In genomic region chr2:17815466-17816184, GRCh38 we compare ENCODE assay signal across 13 cellular contexts. TPM values are rescaled to one million over a fixed set of nuclear protein-coding genes. Genes with fewer than 3 reads are reported as not detected.
DNase-seq lines count a peak whose midpoint lies in the region; ATAC-seq and TF ChIP-seq lines count a peak whose summit lies in the region.
"Had no signal": no experiment of that assay in that cellular context is flagged by ENCODE, and none has a peak within 500 bp of the region (broad histone marks: within the 10 kb centered on the region; RNA-seq: fewer than 3 reads in every experiment).

No MANE protein-coding gene starts in this region.

- no peaks in the 10 kb centered on the region for H3K36me3 Mint-ChIP-seq in activated naive CD8-positive, alpha-beta T cell treated with anti-CD3 and anti-CD28 coated beads for 36 hours
- H3K36me3 Mint-ChIP-seq: CD14-positive monocyte had no signal

- H4K20me1 ChIP-seq in Karpas-422 (ENCODE audit: insufficient read depth, low read depth, low read length): no peaks in the 10 kb centered on the region

- H3K27ac ChIP-seq in Karpas-422 (ENCODE audit: low read length): peak overlapping the region; percentile 94
- H3K27ac ChIP-seq: KMS-11 had no signal

- peaks cover 27% of the 10 kb centered on the region for H3K27me3 Mint-ChIP-seq in activated naive CD8-positive, alpha-beta T cell treated with anti-CD3 and anti-CD28 coated beads for 36 hours

- H3K27me3 ChIP-seq in Karpas-422 (ENCODE audit: low read length): no peaks in the 10 kb centered on the region

- H3K36me3 ChIP-seq in Karpas-422 (ENCODE audit: insufficient read depth, low read length): no peaks in the 10 kb centered on the region

- no peaks in the 10 kb centered on the region for H3K4me1 Mint-ChIP-seq in activated naive CD8-positive, alpha-beta T cell treated with anti-CD3 and anti-CD28 coated beads for 36 hours

- no peak overlapping the region for H3K4me3 Mint-ChIP-seq in activated naive CD8-positive, alpha-beta T cell treated with anti-CD3 and anti-CD28 coated beads for 36 hours
- H3K4me3 Mint-ChIP-seq: CD14-positive monocyte had no signal

- no peaks in the 10 kb centered on the region for H3K9me3 Mint-ChIP-seq in activated naive CD8-positive, alpha-beta T cell treated with anti-CD3 and anti-CD28 coated beads for 36 hours

- no peaks in the 10 kb centered on the region for H3K9me3 ChIP-seq in Karpas-422 (ENCODE audit: low read length)

- peak overlapping the region; percentile 21 for H3K4me2 ChIP-seq in Karpas-422 (ENCODE audit: low read depth, low read length, poor library complexity, severe bottlenecking)
- H3K4me2 ChIP-seq: KMS-11 had no signal

- no peak overlapping the region for H3K27ac Mint-ChIP-seq in activated naive CD8-positive, alpha-beta T cell treated with anti-CD3 and anti-CD28 coated beads for 36 hours

- no peaks in the 10 kb centered on the region for H3K79me2 ChIP-seq in Karpas-422 (ENCODE audit: low read length)

- ATAC-seq in GM21723 (IDR thresholded peaks at IDR 0.05; ENCODE audit: unreplicated experiment): peak; percentile 33
- ATAC-seq: right cardiac atrium had no signal

- H2AFZ ChIP-seq in Karpas-422 (ENCODE audit: low read length): peak overlapping the region; percentile 38

- peaks cover 78% of the 10 kb centered on the region for H3K4me1 ChIP-seq in Karpas-422 (ENCODE audit: low read length)

- H3K9ac ChIP-seq in Karpas-422 (ENCODE audit: low read length): 0 out of 2 replicates have a peak overlapping the region, but pooled peaks have one; percentile 5
- H3K9ac ChIP-seq: KMS-11 had no signal

- H3K4me3 ChIP-seq in GM12865 (ENCODE audit: low read depth, low read length) (no peak overlapping the region), Karpas-422 (ENCODE audit: low read length) (no peak overlapping the region)

- DNase-seq in GM12865 (ENCODE audit: low read depth) (peak; percentile 63), Karpas-422 (peak; percentile 56), inferior parietal cortex (ENCODE audit: extremely low spot score) (peak; percentile 55), GM03348 (ENCODE audit: low spot score) (no peak), islet precursor cell (no peak), nucleus accumbens (lab: John Stamatoyannopoulos, UW) (no peak)
- no peak for DNase-seq in activated naive CD8-positive, alpha-beta T cell treated with anti-CD3 and anti-CD28 coated beads for 36 hours
- DNase-seq: aorta, right cardiac atrium had no signal

- H3K9me2 ChIP-seq in Karpas-422 (replicated peaks; ENCODE audit: insufficient read depth, low read length): no peaks in the 10 kb centered on the region

- no peak for TF ChIP-seq CTCF in GM12865 (IDR thresholded peaks at IDR 0.05; ENCODE audit: insufficient read depth, low read depth, low read length, missing control alignments)

RNA-seq across cellular contexts. Expression of gene MSGN1, which starts 0.6 kb away (rescaled TPM):
- not detected in 2 replicates for total RNA-seq in Karpas-422 (2014; rRNA removed; shearing (Covaris generic); ENCODE audit: low replicate concordance)
- total RNA-seq in activated naive CD8-positive, alpha-beta T cell treated with anti-CD3 and anti-CD28 coated beads for 36 hours: not detected
- total RNA-seq: activated CD8-positive, alpha-beta memory T cell treated with anti-CD3 and anti-CD28 coated beads for 36 hours; aorta; right cardiac atrium had no signal

Comparison
In these comparisons a context has a peak if more than half of its experiments do, and no peak if none do; other contexts are left out.
1. DNase-seq: peak in GM12865 (single experiment), Karpas-422 (single experiment) and inferior parietal cortex (single experiment); none in GM03348 (single experiment), activated naive CD8-positive, alpha-beta T cell treated with anti-CD3 and anti-CD28 coated beads for 36 hours (single experiment), islet precursor cell (single experiment) and nucleus accumbens (0 of 56).